ENCODE assay signal across 8 cellular contexts in genomic region chr4:169410839-169411770, GRCh38.
DNase-seq lines count a peak whose midpoint lies in the region; ATAC-seq lines count a peak whose summit lies in the region.

No MANE protein-coding gene starts in this region.

- no peaks in the 10 kb centered on the region for H3K9me3 Mint-ChIP-seq in activated naive CD8-positive, alpha-beta T cell (ENCODE audit: low read depth)
- no peaks in the 10 kb centered on the region for H3K9me3 Mint-ChIP-seq in memory B cell

- H3K27ac Mint-ChIP-seq in activated naive CD8-positive, alpha-beta T cell: peak overlapping the region; percentile 89
- H3K27ac Mint-ChIP-seq in memory B cell: peak overlapping the region; percentile 32

- H3K4me1 Mint-ChIP-seq in activated naive CD8-positive, alpha-beta T cell (ENCODE audit: low read depth): peaks cover 33% of the 10 kb centered on the region
- peaks cover 5% of the 10 kb centered on the region for H3K4me1 Mint-ChIP-seq in memory B cell

- ATAC-seq in GM18867 (IDR thresholded peaks at IDR 0.05; ENCODE audit: unreplicated experiment) (peak; percentile 100), HG02943 (IDR thresholded peaks at IDR 0.05; ENCODE audit: low read depth, unreplicated experiment) (peak; percentile 99), memory B cell (ENCODE audit: low read depth) (peak; percentile 83)

- peaks cover 2% of the 10 kb centered on the region for H3K36me3 Mint-ChIP-seq in activated naive CD8-positive, alpha-beta T cell
- H3K36me3 Mint-ChIP-seq in memory B cell: peaks cover 2% of the 10 kb centered on the region

- DNase-seq in AG20443 (ENCODE audit: low spot score): peak; percentile 20
- DNase-seq in OCI-M1 (lab: John Stamatoyannopoulos, UW): peak; percentile 92
- DNase-seq in memory B cell (ENCODE audit: low spot score in 2 of 2): peak; percentile 1 to 10
- DNase-seq in NCI-H128 (lab: John Stamatoyannopoulos, UW; ENCODE audit: unreplicated experiment): no peak
- DNase-seq in mesenteric fat pad (ENCODE audit: low spot score): no peak

- peak overlapping the region; percentile 67 for H3K4me3 Mint-ChIP-seq in activated naive CD8-positive, alpha-beta T cell
- H3K4me3 Mint-ChIP-seq in memory B cell: no peak overlapping the region

- H3K27me3 Mint-ChIP-seq in activated naive CD8-positive, alpha-beta T cell: no peaks in the 10 kb centered on the region
- no peaks in the 10 kb centered on the region for H3K27me3 Mint-ChIP-seq in memory B cell

Comparison
In these comparisons a context has a peak if more than half of its experiments do, and no peak if none do; other contexts are left out.
1. DNase-seq: peak in AG20443 (single experiment), OCI-M1 (single experiment) and memory B cell (2 of 2); none in NCI-H128 (single experiment) and mesenteric fat pad (single experiment).
2. Peak in every context shown above with its lines, with median percentiles within 50 percentile points of each other: ATAC-seq.